Comparison of ENCODE assay signal across 1 cellular context in genomic region chr17:63446218-63446980, GRCh38.
TF ChIP-seq lines count a peak whose summit lies in the region.

TSS of gene CYB561 (minus strand) at chr17:63446306. CDS start at chr17:63437547, 8,759 bp downstream.

TF ChIP-seq in K562, 482 proteins besides CTCF, POLR2A, EP300 and RAD21 (continued from another document and continues in another):
- TF ChIP-seq POU5F1 (IDR thresholded peaks at IDR 0.05; ENCODE audit: borderline replicate concordance, low read depth, low read length, partially characterized antibody) (no peak), FOXP1 (CRISPR knock-in tag; IDR thresholded peaks at IDR 0.05) (peak; percentile 96), ATF7 (IDR thresholded peaks at IDR 0.05) (peak; percentile 8; the same call in 1 of the 2 replicates), CGGBP1 (CRISPR knock-in tag; IDR thresholded peaks at IDR 0.05) (no peak), TRIM28 (IDR thresholded peaks at IDR 0.05) (no peak), ZNF175 (CRISPR knock-in tag; IDR thresholded peaks at IDR 0.05; ENCODE audit: low read depth) (0 out of 2 replicates have a peak, but pooled peaks have one; percentile 3), CBX5 (IDR thresholded peaks at IDR 0.05; ENCODE audit: borderline replicate concordance, low read depth) (no peak), SMAD1 (IDR thresholded peaks at IDR 0.05; ENCODE audit: low read depth, low read length, partially characterized antibody) (no peak), RAD51 (IDR thresholded peaks at IDR 0.05; ENCODE audit: borderline replicate concordance, low read depth) (no peak), CSDE1 (IDR thresholded peaks at IDR 0.05) (no peak; a peak in 1 of 4 replicates), ZNF668 (CRISPR knock-in tag; IDR thresholded peaks at IDR 0.05) (no peak), NCOA2 (IDR thresholded peaks at IDR 0.05; ENCODE audit: partially characterized antibody in 2 of 2) (no peak), FOXM1 (IDR thresholded peaks at IDR 0.05; ENCODE audit: low read depth) (no peak), FOXM1 (CRISPR knock-in tag; IDR thresholded peaks at IDR 0.05; ENCODE audit: low read depth) (peak; percentile 41; the same call in 1 of the 2 replicates), MED1 (CRISPR knock-in tag; IDR thresholded peaks at IDR 0.05; ENCODE audit: borderline replicate concordance) (no peak), HLTF (IDR thresholded peaks at IDR 0.05) (peak; percentile 45; the same call in 1 of the 2 replicates), ZBTB34 (CRISPR knock-in tag; IDR thresholded peaks at IDR 0.05) (no peak), KDM5B (IDR thresholded peaks at IDR 0.05; ENCODE audit: insufficient replicate concordance, low read depth, low read length) (no peak), ZNF239 (CRISPR knock-in tag; IDR thresholded peaks at IDR 0.05) (no peak), SP1 (CRISPR knock-in tag; IDR thresholded peaks at IDR 0.05) (peak; percentile 33), NR2F6 (CRISPR knock-in tag; IDR thresholded peaks at IDR 0.05) (no peak), U2AF2 (optimal IDR thresholded peaks at IDR 0.05; ENCODE audit: low read depth, low read length) (no peak), FOXK2 (conservative IDR thresholded peaks at IDR 0.05 in 1 of 2, IDR thresholded peaks at IDR 0.05 in 1 of 2; ENCODE audit: low read depth in 2 of 2) (no peak), TFAP4 (CRISPR knock-in tag; IDR thresholded peaks at IDR 0.05; ENCODE audit: borderline replicate concordance) (0 out of 2 replicates have a peak, but pooled peaks have one; percentile 32), RB1 (IDR thresholded peaks at IDR 0.05; ENCODE audit: low read depth) (peak; percentile 69; the same call in 1 of the 2 replicates), MECOM (CRISPR knock-in tag; IDR thresholded peaks at IDR 0.05) (no peak), ATF6 (CRISPR knock-in tag; IDR thresholded peaks at IDR 0.05) (peak; percentile 45; the same call in 1 of the 2 replicates), ZNF436 (CRISPR knock-in tag; IDR thresholded peaks at IDR 0.05) (no peak)
- TF ChIP-seq, protein P1, sequence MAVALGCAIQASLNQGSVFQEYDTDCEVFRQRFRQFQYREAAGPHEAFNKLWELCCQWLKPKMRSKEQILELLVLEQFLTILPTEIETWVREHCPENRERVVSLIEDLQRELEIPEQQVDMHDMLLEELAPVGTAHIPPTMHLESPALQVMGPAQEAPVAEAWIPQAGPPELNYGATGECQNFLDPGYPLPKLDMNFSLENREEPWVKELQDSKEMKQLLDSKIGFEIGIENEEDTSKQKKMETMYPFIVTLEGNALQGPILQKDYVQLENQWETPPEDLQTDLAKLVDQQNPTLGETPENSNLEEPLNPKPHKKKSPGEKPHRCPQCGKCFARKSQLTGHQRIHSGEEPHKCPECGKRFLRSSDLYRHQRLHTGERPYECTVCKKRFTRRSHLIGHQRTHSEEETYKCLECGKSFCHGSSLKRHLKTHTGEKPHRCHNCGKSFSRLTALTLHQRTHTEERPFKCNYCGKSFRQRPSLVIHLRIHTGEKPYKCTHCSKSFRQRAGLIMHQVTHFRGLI (CRISPR knock-in tag; IDR thresholded peaks at IDR 0.05) = no peak
- TF ChIP-seq, protein P2, sequence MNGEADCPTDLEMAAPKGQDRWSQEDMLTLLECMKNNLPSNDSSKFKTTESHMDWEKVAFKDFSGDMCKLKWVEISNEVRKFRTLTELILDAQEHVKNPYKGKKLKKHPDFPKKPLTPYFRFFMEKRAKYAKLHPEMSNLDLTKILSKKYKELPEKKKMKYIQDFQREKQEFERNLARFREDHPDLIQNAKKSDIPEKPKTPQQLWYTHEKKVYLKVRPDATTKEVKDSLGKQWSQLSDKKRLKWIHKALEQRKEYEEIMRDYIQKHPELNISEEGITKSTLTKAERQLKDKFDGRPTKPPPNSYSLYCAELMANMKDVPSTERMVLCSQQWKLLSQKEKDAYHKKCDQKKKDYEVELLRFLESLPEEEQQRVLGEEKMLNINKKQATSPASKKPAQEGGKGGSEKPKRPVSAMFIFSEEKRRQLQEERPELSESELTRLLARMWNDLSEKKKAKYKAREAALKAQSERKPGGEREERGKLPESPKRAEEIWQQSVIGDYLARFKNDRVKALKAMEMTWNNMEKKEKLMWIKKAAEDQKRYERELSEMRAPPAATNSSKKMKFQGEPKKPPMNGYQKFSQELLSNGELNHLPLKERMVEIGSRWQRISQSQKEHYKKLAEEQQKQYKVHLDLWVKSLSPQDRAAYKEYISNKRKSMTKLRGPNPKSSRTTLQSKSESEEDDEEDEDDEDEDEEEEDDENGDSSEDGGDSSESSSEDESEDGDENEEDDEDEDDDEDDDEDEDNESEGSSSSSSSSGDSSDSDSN (IDR thresholded peaks at IDR 0.05; ENCODE audit: borderline replicate concordance in 1 of 2, low read depth in 2 of 2, low read length in 2 of 2) = no peak; a peak in 1 of 4 replicates
- TF ChIP-seq, protein P3, sequence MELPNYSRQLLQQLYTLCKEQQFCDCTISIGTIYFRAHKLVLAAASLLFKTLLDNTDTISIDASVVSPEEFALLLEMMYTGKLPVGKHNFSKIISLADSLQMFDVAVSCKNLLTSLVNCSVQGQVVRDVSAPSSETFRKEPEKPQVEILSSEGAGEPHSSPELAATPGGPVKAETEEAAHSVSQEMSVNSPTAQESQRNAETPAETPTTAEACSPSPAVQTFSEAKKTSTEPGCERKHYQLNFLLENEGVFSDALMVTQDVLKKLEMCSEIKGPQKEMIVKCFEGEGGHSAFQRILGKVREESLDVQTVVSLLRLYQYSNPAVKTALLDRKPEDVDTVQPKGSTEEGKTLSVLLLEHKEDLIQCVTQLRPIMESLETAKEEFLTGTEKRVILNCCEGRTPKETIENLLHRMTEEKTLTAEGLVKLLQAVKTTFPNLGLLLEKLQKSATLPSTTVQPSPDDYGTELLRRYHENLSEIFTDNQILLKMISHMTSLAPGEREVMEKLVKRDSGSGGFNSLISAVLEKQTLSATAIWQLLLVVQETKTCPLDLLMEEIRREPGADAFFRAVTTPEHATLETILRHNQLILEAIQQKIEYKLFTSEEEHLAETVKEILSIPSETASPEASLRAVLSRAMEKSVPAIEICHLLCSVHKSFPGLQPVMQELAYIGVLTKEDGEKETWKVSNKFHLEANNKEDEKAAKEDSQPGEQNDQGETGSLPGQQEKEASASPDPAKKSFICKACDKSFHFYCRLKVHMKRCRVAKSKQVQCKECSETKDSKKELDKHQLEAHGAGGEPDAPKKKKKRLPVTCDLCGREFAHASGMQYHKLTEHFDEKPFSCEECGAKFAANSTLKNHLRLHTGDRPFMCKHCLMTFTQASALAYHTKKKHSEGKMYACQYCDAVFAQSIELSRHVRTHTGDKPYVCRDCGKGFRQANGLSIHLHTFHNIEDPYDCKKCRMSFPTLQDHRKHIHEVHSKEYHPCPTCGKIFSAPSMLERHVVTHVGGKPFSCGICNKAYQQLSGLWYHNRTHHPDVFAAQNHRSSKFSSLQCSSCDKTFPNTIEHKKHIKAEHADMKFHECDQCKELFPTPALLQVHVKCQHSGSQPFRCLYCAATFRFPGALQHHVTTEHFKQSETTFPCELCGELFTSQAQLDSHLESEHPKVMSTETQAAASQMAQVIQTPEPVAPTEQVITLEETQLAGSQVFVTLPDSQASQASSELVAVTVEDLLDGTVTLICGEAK (IDR thresholded peaks at IDR 0.05) = no peak; the same call in 1 of the 2 replicates
- TF ChIP-seq, protein P3 (CRISPR knock-in tag; IDR thresholded peaks at IDR 0.05) = no peak
- TF ChIP-seq, protein P4, sequence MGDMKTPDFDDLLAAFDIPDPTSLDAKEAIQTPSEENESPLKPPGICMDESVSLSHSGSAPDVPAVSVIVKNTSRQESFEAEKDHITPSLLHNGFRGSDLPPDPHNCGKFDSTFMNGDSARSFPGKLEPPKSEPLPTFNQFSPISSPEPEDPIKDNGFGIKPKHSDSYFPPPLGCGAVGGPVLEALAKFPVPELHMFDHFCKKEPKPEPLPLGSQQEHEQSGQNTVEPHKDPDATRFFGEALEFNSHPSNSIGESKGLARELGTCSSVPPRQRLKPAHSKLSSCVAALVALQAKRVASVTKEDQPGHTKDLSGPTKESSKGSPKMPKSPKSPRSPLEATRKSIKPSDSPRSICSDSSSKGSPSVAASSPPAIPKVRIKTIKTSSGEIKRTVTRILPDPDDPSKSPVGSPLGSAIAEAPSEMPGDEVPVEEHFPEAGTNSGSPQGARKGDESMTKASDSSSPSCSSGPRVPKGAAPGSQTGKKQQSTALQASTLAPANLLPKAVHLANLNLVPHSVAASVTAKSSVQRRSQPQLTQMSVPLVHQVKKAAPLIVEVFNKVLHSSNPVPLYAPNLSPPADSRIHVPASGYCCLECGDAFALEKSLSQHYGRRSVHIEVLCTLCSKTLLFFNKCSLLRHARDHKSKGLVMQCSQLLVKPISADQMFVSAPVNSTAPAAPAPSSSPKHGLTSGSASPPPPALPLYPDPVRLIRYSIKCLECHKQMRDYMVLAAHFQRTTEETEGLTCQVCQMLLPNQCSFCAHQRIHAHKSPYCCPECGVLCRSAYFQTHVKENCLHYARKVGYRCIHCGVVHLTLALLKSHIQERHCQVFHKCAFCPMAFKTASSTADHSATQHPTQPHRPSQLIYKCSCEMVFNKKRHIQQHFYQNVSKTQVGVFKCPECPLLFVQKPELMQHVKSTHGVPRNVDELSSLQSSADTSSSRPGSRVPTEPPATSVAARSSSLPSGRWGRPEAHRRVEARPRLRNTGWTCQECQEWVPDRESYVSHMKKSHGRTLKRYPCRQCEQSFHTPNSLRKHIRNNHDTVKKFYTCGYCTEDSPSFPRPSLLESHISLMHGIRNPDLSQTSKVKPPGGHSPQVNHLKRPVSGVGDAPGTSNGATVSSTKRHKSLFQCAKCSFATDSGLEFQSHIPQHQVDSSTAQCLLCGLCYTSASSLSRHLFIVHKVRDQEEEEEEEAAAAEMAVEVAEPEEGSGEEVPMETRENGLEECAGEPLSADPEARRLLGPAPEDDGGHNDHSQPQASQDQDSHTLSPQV (IDR thresholded peaks at IDR 0.05) = peak; percentile 96
